ENCODE assay signal across 9 cellular contexts in genomic region chr5:113336975-113337374, GRCh38.
DNase-seq lines count a peak whose midpoint lies in the region; ATAC-seq and TF ChIP-seq lines count a peak whose summit lies in the region.
"Had no signal": no experiment of that assay in that cellular context is flagged by ENCODE, and none has a peak within 500 bp of the region (broad histone marks: within the 10 kb centered on the region; RNA-seq: fewer than 3 reads in every experiment).

No MANE protein-coding gene starts in this region.

- H3K4me3 Mint-ChIP-seq in CD8-positive, alpha-beta memory T cell, result no peak overlapping the region

- no peak overlapping the region for H3K27ac ChIP-seq in gastroesophageal sphincter
- H3K27ac ChIP-seq in CD8-positive, alpha-beta memory T cell (ENCODE audit: low read depth, low read length), result no peak overlapping the region
- H3K27ac ChIP-seq: HL-60 had no signal

- peak overlapping the region; percentile 36 for H3K4me2 ChIP-seq in skeletal muscle satellite cell (ENCODE audit: low read length)

- ATAC-seq in HG02981 (IDR thresholded peaks at IDR 0.05; ENCODE audit: unreplicated experiment) (peak; percentile 41), gastroesophageal sphincter (peak; percentile 40), HG03045 (IDR thresholded peaks at IDR 0.05; ENCODE audit: unreplicated experiment) (no peak)

- TF ChIP-seq CTCF in gastroesophageal sphincter (IDR thresholded peaks at IDR 0.05), result peak in 2 of 4 experiments; percentile 10 to 29

- TF ChIP-seq EP300 in gastroesophageal sphincter (IDR thresholded peaks at IDR 0.05), result no peak

- no peaks in the 10 kb centered on the region for H3K36me3 ChIP-seq in gastroesophageal sphincter
- H3K36me3 ChIP-seq in skeletal muscle satellite cell (ENCODE audit: insufficient read depth, low read length), result no peaks in the 10 kb centered on the region
- no peaks in the 10 kb centered on the region for H3K36me3 ChIP-seq in CD8-positive, alpha-beta memory T cell (ENCODE audit: insufficient read depth, low read length)

- in situ Hi-C loops in Caki2 (cut with HindIII; ENCODE audit: low pct_unique_long_range_greater_than_20kb, low sequenced_read_pairs), result no loop called here

- peak overlapping the region; percentile 59 for H3K9ac ChIP-seq in skeletal muscle satellite cell (ENCODE audit: low read depth, low read length)

- H3K27ac Mint-ChIP-seq in CD8-positive, alpha-beta memory T cell, result peak overlapping the region in 1 of 8 donors; percentile 51

- H3K27me3 Mint-ChIP-seq in CD8-positive, alpha-beta memory T cell, result peaks cover 11 to 20% of the 10 kb centered on the region in 2 donors

- H3K4me3 ChIP-seq in gastroesophageal sphincter (no peak overlapping the region), skeletal muscle satellite cell (ENCODE audit: low read length) (no peak overlapping the region)
- no peak overlapping the region for H3K4me3 ChIP-seq in CD8-positive, alpha-beta memory T cell (ENCODE audit: low read length)

- CTCF ChIA-PET in CD8-positive, alpha-beta memory T cell (lab: Charles Lee), result interaction anchor here (1.0 to 1.8 kb wide), 3 partner anchors 209 to 341 kb away, joined by 3 to 9 read pairs (median 6); no protein-coding TSS in a partner anchor

- H3K9me3 ChIP-seq in gastroesophageal sphincter, result no peaks in the 10 kb centered on the region
- no peaks in the 10 kb centered on the region for H3K9me3 ChIP-seq in skeletal muscle satellite cell (replicated peaks; ENCODE audit: low read length)
- H3K9me3 ChIP-seq in CD8-positive, alpha-beta memory T cell (ENCODE audit: low read length), result no peaks in the 10 kb centered on the region

- no peaks in the 10 kb centered on the region for H3K9me3 Mint-ChIP-seq in CD8-positive, alpha-beta memory T cell

- no peaks in the 10 kb centered on the region for H3K36me3 Mint-ChIP-seq in CD8-positive, alpha-beta memory T cell

- H3K27me3 ChIP-seq in gastroesophageal sphincter, result no peaks in the 10 kb centered on the region
- H3K27me3 ChIP-seq in skeletal muscle satellite cell (ENCODE audit: control insufficient read depth, insufficient read depth, low read length), result no peaks in the 10 kb centered on the region
- H3K27me3 ChIP-seq in CD8-positive, alpha-beta memory T cell (ENCODE audit: insufficient read depth, low read length, poor library complexity, severe bottlenecking), result no peaks in the 10 kb centered on the region

- DNase-seq in Caki2 (ENCODE audit: low read depth) (peak; percentile 12), SK-N-DZ (ENCODE audit: low spot score) (peak; percentile 85), germinal center (ENCODE audit: low spot score) (no peak)
- no peak for DNase-seq in CD8-positive, alpha-beta memory T cell

- WGBS in gastroesophageal sphincter (ENCODE audit: low coverage in 1 of 2), 2 donors, result 59% methylated on average over 3 of the region's 4 CpGs; no CpG with 5 or more reads in 1 of the 2 donors

- TF ChIP-seq POLR2A in gastroesophageal sphincter (IDR thresholded peaks at IDR 0.05), result no peak

- no peaks in the 10 kb centered on the region for H3K4me1 ChIP-seq in gastroesophageal sphincter
- peaks cover 33% of the 10 kb centered on the region for H3K4me1 ChIP-seq in skeletal muscle satellite cell (ENCODE audit: control insufficient read depth, insufficient read depth, low read length)
- H3K4me1 ChIP-seq in CD8-positive, alpha-beta memory T cell (ENCODE audit: insufficient read depth, low read length), result no peaks in the 10 kb centered on the region

- peaks cover 4 to 11% (median 5%) of the 10 kb centered on the region in 3 donors for H3K4me1 Mint-ChIP-seq in CD8-positive, alpha-beta memory T cell

- POLR2A ChIA-PET in CD8-positive, alpha-beta memory T cell (lab: Charles Lee), result no interaction called here

Comparison
In these comparisons a context has a peak if more than half of its experiments do, and no peak if none do; other contexts are left out.
1. DNase-seq: peak in Caki2 (single experiment) and SK-N-DZ (single experiment); none in germinal center (single experiment) and CD8-positive, alpha-beta memory T cell (0 of 5).